ENCODE assay signal across 22 cellular contexts in genomic region chr3:166955549-166955948, GRCh38.
"Had no signal": no experiment of that assay in that cellular context is flagged by ENCODE, and none has a peak within 500 bp of the region (broad histone marks: within the 10 kb centered on the region; RNA-seq: fewer than 3 reads in every experiment).

No MANE protein-coding gene starts in this region.

- H3K27me3 ChIP-seq: body of pancreas, colonic mucosa, gastrocnemius medialis, thyroid gland had no signal

- H3K4me1 ChIP-seq: body of pancreas, colonic mucosa, gastrocnemius medialis, left ventricle myocardium inferior, thyroid gland had no signal

- H3K27ac Mint-ChIP-seq: activated B cell treated with CpG ODN at 0.5 μM for 24 hours; activated CD8-positive, alpha-beta T cell treated with anti-CD3 and anti-CD28 coated beads, Interleukin-2, amount 10 ng/mL, durations not matched to agents 7 days and 5 days; activated naive CD8-positive, alpha-beta T cell treated with anti-CD3 and anti-CD28 coated beads, Interleukin-2, amount 10 ng/mL, durations not matched to agents 7 days and 5 days; activated T-cell treated with anti-CD3 and anti-CD28 coated beads, Interleukin-2, amount 50 U/mL, for 24 hours; activated T-helper 2 cell treated with anti-CD3 and anti-CD28 coated beads, Interferon-gamma antibody, Interleukin-2, Interleukin-4, amounts not matched to agents 10 μg/mL and 5 μg/mL and 100 μg/mL, durations not matched to agents 14 hours and 24 hours and 36 hours; nephron progenitor cell had no signal

- H3K27me3 Mint-ChIP-seq: activated B cell treated with CpG ODN at 0.5 μM for 24 hours; activated naive CD8-positive, alpha-beta T cell treated with anti-CD3 and anti-CD28 coated beads, Interleukin-2, amount 10 ng/mL, durations not matched to agents 7 days and 5 days; activated T-cell treated with anti-CD3 and anti-CD28 coated beads, Interleukin-2, amount 50 U/mL, for 24 hours; central memory CD8-positive, alpha-beta T cell had no signal

- H3K9me3 ChIP-seq: body of pancreas, colonic mucosa, thyroid gland had no signal

- H3K4me3 ChIP-seq: body of pancreas, colonic mucosa, gastrocnemius medialis, left ventricle myocardium inferior, thyroid gland had no signal

- H3K4me1 Mint-ChIP-seq: activated B cell treated with CpG ODN at 0.5 μM for 24 hours; activated naive CD8-positive, alpha-beta T cell treated with anti-CD3 and anti-CD28 coated beads, Interleukin-2, amount 10 ng/mL, durations not matched to agents 7 days and 5 days; central memory CD8-positive, alpha-beta T cell; nephron progenitor cell had no signal

- H3K27ac ChIP-seq: body of pancreas, colonic mucosa, gastrocnemius medialis, left ventricle myocardium inferior, thyroid gland had no signal

- DNase-seq: activated B cell treated with CpG ODN at 0.5 μM for 24 hours; activated CD4-positive, alpha-beta T cell treated with anti-CD3 and anti-CD28 coated beads for 48 hours; activated CD8-positive, alpha-beta T cell treated with anti-CD3 and anti-CD28 coated beads, Interleukin-2, amount 10 ng/mL, durations not matched to agents 7 days and 5 days; activated naive CD4-positive, alpha-beta T cell treated with Interleukin-2 at 50 U/mL for 16 hours; activated naive CD8-positive, alpha-beta T cell treated with anti-CD3 and anti-CD28 coated beads, Interleukin-2, amount 10 ng/mL, durations not matched to agents 7 days and 5 days; activated T-cell treated with anti-CD3 and anti-CD28 coated beads, Interleukin-2, amount 50 U/mL, for 24 hours; body of pancreas; colonic mucosa; erythroblast; gastrocnemius medialis; head of caudate nucleus; left ventricle myocardium inferior; mammary epithelial cell; midbrain; nephron progenitor cell; nucleus accumbens; stimulated activated CD4-positive, alpha-beta T cell treated with anti-CD3 and anti-CD28 coated beads, Interleukin-12 subunit alpha, Interleukin-12 subunit beta, amount 100 ng/mL, for 4 hours; stimulated activated CD4-positive, alpha-beta T cell treated with anti-CD3 and anti-CD28 coated beads, Interleukin-1b, Interleukin-23, amount 100 ng/mL, for 48 hours; stimulated activated naive CD4-positive, alpha-beta T cell treated with Interleukin-2 at 50 U/mL for 16 hours; thyroid gland had no signal

- H3K4me3 Mint-ChIP-seq: activated B cell treated with CpG ODN at 0.5 μM for 24 hours; activated CD8-positive, alpha-beta T cell treated with anti-CD3 and anti-CD28 coated beads, Interleukin-2, amount 10 ng/mL, durations not matched to agents 7 days and 5 days; activated naive CD8-positive, alpha-beta T cell treated with anti-CD3 and anti-CD28 coated beads, Interleukin-2, amount 10 ng/mL, durations not matched to agents 7 days and 5 days; activated T-cell treated with anti-CD3 and anti-CD28 coated beads, Interleukin-2, amount 50 U/mL, for 24 hours; central memory CD8-positive, alpha-beta T cell; nephron progenitor cell had no signal

- H3K36me3 Mint-ChIP-seq: activated naive CD8-positive, alpha-beta T cell treated with anti-CD3 and anti-CD28 coated beads, Interleukin-2, amount 10 ng/mL, durations not matched to agents 7 days and 5 days had no signal

- ATAC-seq: activated CD8-positive, alpha-beta T cell treated with anti-CD3 and anti-CD28 coated beads, Interleukin-2, amount 10 ng/mL, durations not matched to agents 7 days and 5 days; body of pancreas; gastrocnemius medialis had no signal

- H3K36me3 ChIP-seq: colonic mucosa, gastrocnemius medialis, left ventricle myocardium inferior, thyroid gland had no signal
